24 cellular contexts compared by ENCODE assay signal in the genomic region with DNA sequence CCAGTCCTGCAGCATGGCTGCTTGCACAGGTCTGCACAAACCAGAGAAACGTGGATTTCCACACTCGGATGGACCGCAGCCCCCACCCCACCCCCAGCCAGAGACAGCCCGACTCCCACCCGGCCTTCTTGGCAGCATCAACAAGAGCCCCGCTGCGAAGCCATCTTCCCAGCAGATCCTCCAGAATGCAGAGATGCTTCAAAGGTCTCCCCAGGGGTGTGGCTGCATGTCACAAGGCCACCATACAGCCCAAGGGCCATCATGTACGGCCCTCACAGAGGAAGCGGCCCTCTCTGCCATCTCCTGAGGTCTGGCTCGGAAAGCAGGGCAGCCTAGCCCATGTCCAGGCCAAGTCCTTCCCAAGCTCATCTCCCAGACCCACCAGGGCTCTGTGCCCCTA.
"Had no signal": no experiment of that assay in that cellular context is flagged by ENCODE, and none has a peak within 500 bp of the region (broad histone marks: within the 10 kb centered on the region; RNA-seq: fewer than 3 reads in every experiment).

No MANE protein-coding gene starts in this region.

- ATAC-seq: activated CD8-positive, alpha-beta T cell treated with anti-CD3 and anti-CD28 coated beads, Interleukin-2, amount 10 ng/mL, durations not matched to agents 7 days and 5 days; foreskin keratinocyte; left lung; sciatic nerve; stimulated activated memory B cell treated with anti-CD40 and anti-IgM and Interleukin-4, amounts not matched to agents 10 μg/mL and 1 μg/mL and 100 μg/mL, for 72 hours; T-cell had no signal

- DNase-seq: activated CD4-positive, alpha-beta T cell treated with anti-CD3 and anti-CD28 coated beads for 1 hour; activated CD4-positive, alpha-beta T cell treated with anti-CD3 and anti-CD28 coated beads, Interleukin-2, amount 50 U/mL, for 1 hour; activated CD8-positive, alpha-beta T cell treated with anti-CD3 and anti-CD28 coated beads, Interleukin-2, amount 10 ng/mL, durations not matched to agents 7 days and 5 days; activated gamma-delta T cell; adrenal gland; cerebellar nuclear complex; effector memory CD4-positive, alpha-beta T cell; foreskin keratinocyte; left lung; nephron progenitor cell; occipital lobe; small intestine; stimulated activated CD4-positive, alpha-beta T cell treated with anti-CD3 and anti-CD28 coated beads, Interleukin-15, amount 100 ng/mL, for 24 hours; stomach; T-cell; testis; trophoblast cell had no signal

- H3K4me3 Mint-ChIP-seq: activated CD8-positive, alpha-beta T cell treated with anti-CD3 and anti-CD28 coated beads, Interleukin-2, amount 10 ng/mL, durations not matched to agents 7 days and 5 days; activated naive CD4-positive, alpha-beta T cell treated with anti-CD3 and anti-CD28 coated beads, Interleukin-2, amount 50 U/mL, for 24 hours; activated T-helper 1 cell treated with anti-CD3 and anti-CD28 coated beads, Interleukin-12 subunit alpha, Interleukin-12 subunit beta, Interleukin-2, Interleukin-4 antibody, amounts not matched to agents 30 ng/mL and 10 ng/mL and 1 ng/mL, durations not matched to agents 14 hours and 24 hours and 36 hours; nephron progenitor cell; stimulated activated memory B cell treated with anti-CD40 and anti-IgM and Interleukin-4, amounts not matched to agents 10 μg/mL and 1 μg/mL and 100 μg/mL, for 72 hours; T-cell; T-helper 2 cell treated with Interferon-gamma antibody and Interleukin-4, amounts not matched to agents 5 μg/mL and 100 μg/mL, for 36 hours had no signal

- H3K9me3 ChIP-seq: adrenal gland, testis, vagina had no signal

- H3K27me3 ChIP-seq: adrenal gland, foreskin keratinocyte, left lung, stomach, testis, vagina had no signal

- H3K36me3 ChIP-seq: adrenal gland, vagina had no signal

- H3K27ac Mint-ChIP-seq: activated CD8-positive, alpha-beta T cell treated with anti-CD3 and anti-CD28 coated beads, Interleukin-2, amount 10 ng/mL, durations not matched to agents 7 days and 5 days; nephron progenitor cell; stimulated activated memory B cell treated with anti-CD40 and anti-IgM and Interleukin-4, amounts not matched to agents 10 μg/mL and 1 μg/mL and 100 μg/mL, for 72 hours; T-helper 2 cell treated with Interferon-gamma antibody and Interleukin-4, amounts not matched to agents 5 μg/mL and 100 μg/mL, for 36 hours had no signal

- H3K27me3 Mint-ChIP-seq: activated naive CD4-positive, alpha-beta T cell treated with anti-CD3 and anti-CD28 coated beads, Interleukin-2, amount 50 U/mL, for 24 hours; stimulated activated memory B cell treated with anti-CD40 and anti-IgM and Interleukin-4, amounts not matched to agents 10 μg/mL and 1 μg/mL and 100 μg/mL, for 72 hours; T-cell had no signal

- H3K4me3 ChIP-seq: adrenal gland, left lung, stomach, testis, vagina had no signal

- H3K4me1 ChIP-seq: foreskin keratinocyte, left lung had no signal

- H3K27ac ChIP-seq: adrenal gland, foreskin keratinocyte, left lung, stomach, testis, vagina, VCaP had no signal
